In the genomic region with DNA sequence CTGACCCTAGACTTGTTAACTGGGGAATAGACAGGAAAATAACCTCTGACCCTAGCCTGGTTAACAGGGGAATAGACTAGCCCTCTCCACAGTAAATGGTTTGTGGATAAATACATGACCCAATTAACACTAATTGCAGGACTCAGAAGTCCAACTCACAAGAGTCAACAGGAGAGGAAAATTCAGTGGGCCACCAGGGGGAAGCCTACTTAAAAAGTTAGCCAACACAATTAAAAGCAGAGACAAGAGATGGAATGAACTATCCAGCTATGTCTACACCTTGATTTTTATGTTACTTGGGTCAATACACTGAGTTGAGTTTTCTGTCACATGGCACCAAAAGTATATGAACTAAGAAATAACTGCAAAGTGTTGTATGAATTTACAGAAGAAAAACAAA, we compare ENCODE assay signal across 9 cellular contexts.
DNase-seq lines count a peak whose midpoint lies in the region; ATAC-seq, FAIRE-seq and TF ChIP-seq lines count a peak whose summit lies in the region.
"Had no signal": no experiment of that assay in that cellular context is flagged by ENCODE, and none has a peak within 500 bp of the region (broad histone marks: within the 10 kb centered on the region; RNA-seq: fewer than 3 reads in every experiment).

No MANE protein-coding gene starts in this region.

- no peak for TF ChIP-seq POLR2A in HCT116 (IDR thresholded peaks at IDR 0.05; ENCODE audit: borderline replicate concordance, extremely low read depth, insufficient read depth, insufficient read length)

- no peak overlapping the region for H3K4me3 ChIP-seq in HCT116 (replicated peaks in 1 of 2; ENCODE audit: low read depth in 1 of 2, low read length in 2 of 2)
- no peak overlapping the region for H3K4me3 ChIP-seq in brain microvascular endothelial cell (ENCODE audit: low read depth, low read length)
- H3K4me3 ChIP-seq in thoracic aorta, result no peak overlapping the region
- H3K4me3 ChIP-seq: ovary had no signal

- TF ChIP-seq CTCF in HCT116 (IDR thresholded peaks at IDR 0.05 in 2 of 3, conservative IDR thresholded peaks at IDR 0.05 in 1 of 3; ENCODE audit: borderline replicate concordance in 1 of 3, insufficient read depth in 1 of 3, low read depth in 2 of 3, low read length in 2 of 3) (peak; percentile 26 to 56 (median 40); a peak in 5 of 6 replicates), brain microvascular endothelial cell (IDR thresholded peaks at IDR 0.05; ENCODE audit: low read depth, low read length, missing control alignments) (peak; percentile 52), thoracic aorta (IDR thresholded peaks at IDR 0.05) (peak; percentile 18)

- H3K4me3 Mint-ChIP-seq in memory B cell, result no peak overlapping the region

- H3K9me2 ChIP-seq in HCT116 (ENCODE audit: insufficient read depth), result no peaks in the 10 kb centered on the region

- H3K36me3 ChIP-seq in HCT116 (ENCODE audit: control insufficient read depth in 1 of 2, insufficient read depth in 2 of 2, low read length in 2 of 2) (no peaks in the 10 kb centered on the region), brain microvascular endothelial cell (replicated peaks) (no peaks in the 10 kb centered on the region), thoracic aorta (no peaks in the 10 kb centered on the region)
- H3K36me3 ChIP-seq: ovary had no signal

- intact Hi-C loops in HCT116 (cut with micrococcal nuclease), result loop anchor here (1.0 to 2.0 kb wide), 3 partner anchors 162 to 569 kb away; no protein-coding TSS in a partner anchor

- H3K9me3 ChIP-seq in HCT116 (ENCODE audit: control insufficient read depth in 1 of 2, insufficient read depth in 1 of 2, low read depth in 1 of 2, low read length in 2 of 2), result no peaks in the 10 kb centered on the region
- no peaks in the 10 kb centered on the region for H3K9me3 ChIP-seq in thoracic aorta
- H3K9me3 ChIP-seq: ovary had no signal

- no peaks in the 10 kb centered on the region for H3K27me3 Mint-ChIP-seq in memory B cell

- H3K9ac ChIP-seq in HCT116 (ENCODE audit: low read length), result no peak overlapping the region

- H2AFZ ChIP-seq in HCT116 (ENCODE audit: low read depth, low read length, poor library complexity, severe bottlenecking), result peak overlapping the region; percentile 38

- BruUV-seq in HCT116 (replicated peaks; lab: Mats Ljungman, UMichigan), result no TSS peak

- H3K36me3 Mint-ChIP-seq in memory B cell, result peaks cover 2% of the 10 kb centered on the region

- DNase-seq in G401 (ENCODE audit: low spot score) (peak; percentile 12), HCT116 (ENCODE audit: low read depth, low spot score) (peak; percentile 33), SW480 (ENCODE audit: low spot score) (peak; percentile 16), brain microvascular endothelial cell (no peak), memory B cell (ENCODE audit: low spot score in 2 of 2) (peak; percentile 31 to 49), thoracic aorta (ENCODE audit: low spot score) (no peak), NCI-H510A (lab: John Stamatoyannopoulos, UW) (no peak), RCC 7860 (ENCODE audit: low spot score) (no peak)

- CTCF ChIA-PET in HCT116 (lab: Charles Lee), result interaction anchor here (0.7 to 2.5 kb wide), 9 partner anchors 9 to 440 kb away, joined by 3 to 16 read pairs (median 4); a partner anchor contains a TSS

- no peak for FAIRE-seq in RCC 7860 (lab: Jason Lieb, UNC)

- RAD21 ChIA-PET in HCT116 (lab: Charles Lee; ENCODE audit: low non-redundant PET in 1 of 2, low total read pairs in 2 of 2, uncharacterized antibody in 2 of 2, unreplicated experiment in 2 of 2), result interaction anchor here (0.7 to 1.3 kb wide), 2 partner anchors 36 to 162 kb away, joined by 3 read pairs; no protein-coding TSS in a partner anchor

- no peak overlapping the region for H3K4me2 ChIP-seq in HCT116 (ENCODE audit: low read length)

- H3K27me3 ChIP-seq in HCT116 (ENCODE audit: insufficient read depth, low read length) (no peaks in the 10 kb centered on the region), brain microvascular endothelial cell (replicated peaks) (no peaks in the 10 kb centered on the region), thoracic aorta (replicated peaks; ENCODE audit: insufficient read depth) (no peaks in the 10 kb centered on the region)
- H3K27me3 ChIP-seq: ovary had no signal

- peak; percentile 48 for TF ChIP-seq RAD21 in HCT116 (IDR thresholded peaks at IDR 0.05; ENCODE audit: low read depth)

- in situ Hi-C loops in G401 (cut with HindIII; ENCODE audit: low sequenced_read_pairs) (no loop called here), brain microvascular endothelial cell (cut with HindIII; ENCODE audit: low pct_ligation_motif_present, low sequenced_read_pairs) (loop anchor here (25.0 kb wide), 1 partner anchor 164 kb away; a partner anchor contains a TSS)

- peak; percentile 60 for ATAC-seq in HCT116
- peak; percentile 81 for ATAC-seq in memory B cell (ENCODE audit: low read depth)
- ATAC-seq in thoracic aorta (ENCODE audit: insufficient number of reproducible peaks, low FRiP score, low read depth), result no peak

- H3K79me2 ChIP-seq in HCT116 (ENCODE audit: insufficient read depth, low read length), result no peaks in the 10 kb centered on the region

- H3K27ac Mint-ChIP-seq in memory B cell, result no peak overlapping the region

- no peaks in the 10 kb centered on the region for H3K9me3 Mint-ChIP-seq in memory B cell

- H3K4me1 Mint-ChIP-seq in memory B cell, result peaks cover 19% of the 10 kb centered on the region

- POLR2A ChIA-PET in HCT116 (lab: Charles Lee), result interaction anchor here (0.7 kb wide), 1 partner anchor 440 kb away, joined by 3 read pairs; no protein-coding TSS in a partner anchor

- H3K4me1 ChIP-seq in HCT116 (ENCODE audit: control insufficient read depth in 1 of 2, insufficient read depth in 2 of 2, low read length in 2 of 2), result no peaks in the 10 kb centered on the region
- peaks cover 10 to 14% of the 10 kb centered on the region in 2 donors for H3K4me1 ChIP-seq in thoracic aorta (ENCODE audit: control insufficient read depth in 1 of 2, low read depth in 2 of 2)

- no peaks in the 10 kb centered on the region for H4K20me1 ChIP-seq in HCT116 (ENCODE audit: insufficient read depth)

- no peak overlapping the region for H3K27ac ChIP-seq in HCT116 (ENCODE audit: low read depth, low read length)
- no peak overlapping the region for H3K27ac ChIP-seq in brain microvascular endothelial cell
- H3K27ac ChIP-seq in thoracic aorta, result no peak overlapping the region
- H3K27ac ChIP-seq: ovary had no signal

TF ChIP-seq in HCT116, 20 proteins besides CTCF, POLR2A, EP300 and RAD21 (continues in another document):
- TF ChIP-seq ZNF274 (IDR thresholded peaks at IDR 0.05; ENCODE audit: low read depth, low read length) (no peak), TCF7L2 (IDR thresholded peaks at IDR 0.05; ENCODE audit: borderline replicate concordance, extremely low read depth, insufficient read depth, insufficient read length) (no peak), YY1 (IDR thresholded peaks at IDR 0.05; ENCODE audit: extremely low read depth, insufficient replicate concordance, low read depth, low read length) (no peak), EZH2 (IDR thresholded peaks at IDR 0.05) (no peak), FOSL1 (IDR thresholded peaks at IDR 0.05; ENCODE audit: low read depth) (no peak), SP1 (IDR thresholded peaks at IDR 0.05; ENCODE audit: low read depth) (no peak), ZFX (IDR thresholded peaks at IDR 0.05) (no peak), CEBPB (IDR thresholded peaks at IDR 0.05; ENCODE audit: low read depth) (no peak), JUND (IDR thresholded peaks at IDR 0.05) (no peak), EGR1 (IDR thresholded peaks at IDR 0.05; ENCODE audit: low read depth) (no peak), EZH2phosphoT487 (IDR thresholded peaks at IDR 0.05; ENCODE audit: borderline replicate concordance) (no peak), ELF1 (IDR thresholded peaks at IDR 0.05; ENCODE audit: borderline replicate concordance, low read depth) (no peak)
- TF ChIP-seq, protein P1, sequence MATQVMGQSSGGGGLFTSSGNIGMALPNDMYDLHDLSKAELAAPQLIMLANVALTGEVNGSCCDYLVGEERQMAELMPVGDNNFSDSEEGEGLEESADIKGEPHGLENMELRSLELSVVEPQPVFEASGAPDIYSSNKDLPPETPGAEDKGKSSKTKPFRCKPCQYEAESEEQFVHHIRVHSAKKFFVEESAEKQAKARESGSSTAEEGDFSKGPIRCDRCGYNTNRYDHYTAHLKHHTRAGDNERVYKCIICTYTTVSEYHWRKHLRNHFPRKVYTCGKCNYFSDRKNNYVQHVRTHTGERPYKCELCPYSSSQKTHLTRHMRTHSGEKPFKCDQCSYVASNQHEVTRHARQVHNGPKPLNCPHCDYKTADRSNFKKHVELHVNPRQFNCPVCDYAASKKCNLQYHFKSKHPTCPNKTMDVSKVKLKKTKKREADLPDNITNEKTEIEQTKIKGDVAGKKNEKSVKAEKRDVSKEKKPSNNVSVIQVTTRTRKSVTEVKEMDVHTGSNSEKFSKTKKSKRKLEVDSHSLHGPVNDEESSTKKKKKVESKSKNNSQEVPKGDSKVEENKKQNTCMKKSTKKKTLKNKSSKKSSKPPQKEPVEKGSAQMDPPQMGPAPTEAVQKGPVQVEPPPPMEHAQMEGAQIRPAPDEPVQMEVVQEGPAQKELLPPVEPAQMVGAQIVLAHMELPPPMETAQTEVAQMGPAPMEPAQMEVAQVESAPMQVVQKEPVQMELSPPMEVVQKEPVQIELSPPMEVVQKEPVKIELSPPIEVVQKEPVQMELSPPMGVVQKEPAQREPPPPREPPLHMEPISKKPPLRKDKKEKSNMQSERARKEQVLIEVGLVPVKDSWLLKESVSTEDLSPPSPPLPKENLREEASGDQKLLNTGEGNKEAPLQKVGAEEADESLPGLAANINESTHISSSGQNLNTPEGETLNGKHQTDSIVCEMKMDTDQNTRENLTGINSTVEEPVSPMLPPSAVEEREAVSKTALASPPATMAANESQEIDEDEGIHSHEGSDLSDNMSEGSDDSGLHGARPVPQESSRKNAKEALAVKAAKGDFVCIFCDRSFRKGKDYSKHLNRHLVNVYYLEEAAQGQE (IDR thresholded peaks at IDR 0.05; ENCODE audit: low read depth), result no peak
- TF ChIP-seq, protein P2, sequence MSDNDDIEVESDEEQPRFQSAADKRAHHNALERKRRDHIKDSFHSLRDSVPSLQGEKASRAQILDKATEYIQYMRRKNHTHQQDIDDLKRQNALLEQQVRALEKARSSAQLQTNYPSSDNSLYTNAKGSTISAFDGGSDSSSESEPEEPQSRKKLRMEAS (IDR thresholded peaks at IDR 0.05), result no peak
- TF ChIP-seq, protein P3, sequence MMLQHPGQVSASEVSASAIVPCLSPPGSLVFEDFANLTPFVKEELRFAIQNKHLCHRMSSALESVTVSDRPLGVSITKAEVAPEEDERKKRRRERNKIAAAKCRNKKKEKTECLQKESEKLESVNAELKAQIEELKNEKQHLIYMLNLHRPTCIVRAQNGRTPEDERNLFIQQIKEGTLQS (IDR thresholded peaks at IDR 0.05), result no peak

Comparison
In these comparisons a context has a peak if more than half of its experiments do, and no peak if none do; other contexts are left out.
1. DNase-seq: peak in G401 (single experiment), HCT116 (single experiment), SW480 (single experiment) and memory B cell (2 of 2); none in brain microvascular endothelial cell (single experiment), thoracic aorta (single experiment), NCI-H510A (single experiment) and RCC 7860 (single experiment).
2. Peak in every context shown above with its lines, with median percentiles within 50 percentile points of each other: CTCF ChIP-seq.